In genomic region chr19:34649886-34650543, GRCh38 we compare ENCODE assay signal across 16 cellular contexts. TPM values are rescaled to one million over a fixed set of nuclear protein-coding genes. Genes with fewer than 3 reads are reported as not detected.
A peak's percentile ranks its signal among the peaks of the same experiment; 100 is the strongest.
DNase-seq lines count a peak whose midpoint lies in the region; ATAC-seq and FAIRE-seq lines count a peak whose summit lies in the region.
"Had no signal": no experiment of that assay in that cellular context is flagged by ENCODE, and none has a peak within 500 bp of the region (broad histone marks: within the 10 kb centered on the region; RNA-seq: fewer than 3 reads in every experiment).

No MANE protein-coding gene starts in this region.

- no peak overlapping the region for H3K4me3 Mint-ChIP-seq in activated CD4-positive, alpha-beta T cell treated with anti-CD3 and anti-CD28 coated beads, Interleukin-2, amount 10 ng/mL, durations not matched to agents 7 days and 5 days
- H3K4me3 Mint-ChIP-seq: CD4-positive, alpha-beta T cell; HFFc6 had no signal

- no peaks in the 10 kb centered on the region for H3K4me1 Mint-ChIP-seq in activated CD4-positive, alpha-beta T cell treated with anti-CD3 and anti-CD28 coated beads, Interleukin-2, amount 10 ng/mL, durations not matched to agents 7 days and 5 days

- no peaks in the 10 kb centered on the region for H3K36me3 Mint-ChIP-seq in activated CD4-positive, alpha-beta T cell treated with anti-CD3 and anti-CD28 coated beads, Interleukin-2, amount 10 ng/mL, durations not matched to agents 7 days and 5 days (ENCODE audit: low read depth)

- no peaks in the 10 kb centered on the region for H3K27me3 Mint-ChIP-seq in activated CD4-positive, alpha-beta T cell treated with anti-CD3 and anti-CD28 coated beads, Interleukin-2, amount 10 ng/mL, durations not matched to agents 7 days and 5 days

- FAIRE-seq in urothelium cell line (lab: Jason Lieb, UNC): no peak
- FAIRE-seq: GM12892 had no signal

- ATAC-seq in HG02938 (IDR thresholded peaks at IDR 0.05; ENCODE audit: unreplicated experiment): no peak

- H3K9me3 Mint-ChIP-seq in activated CD4-positive, alpha-beta T cell treated with anti-CD3 and anti-CD28 coated beads, Interleukin-2, amount 10 ng/mL, durations not matched to agents 7 days and 5 days: no peaks in the 10 kb centered on the region
- H3K9me3 Mint-ChIP-seq: CD4-positive, alpha-beta T cell had no signal

- peak overlapping the region; percentile 11 for H3K27ac Mint-ChIP-seq in activated CD4-positive, alpha-beta T cell treated with anti-CD3 and anti-CD28 coated beads, Interleukin-2, amount 10 ng/mL, durations not matched to agents 7 days and 5 days
- H3K27ac Mint-ChIP-seq: CD4-positive, alpha-beta T cell; HFFc6 had no signal

- no peak for DNase-seq in activated CD4-positive, alpha-beta T cell treated with anti-CD3 and anti-CD28 coated beads, Interleukin-2, amount 10 ng/mL, durations not matched to agents 7 days and 5 days
- no peak for DNase-seq in activated CD4-positive, alpha-beta T cell treated with anti-CD3 and anti-CD28 coated beads, Interleukin-2, amount 50 U/mL, for 4 hours
- DNase-seq in M059J (ENCODE audit: low read depth) (peak; percentile 83), RPMI7951 (ENCODE audit: low read depth) (peak; percentile 83), urothelium cell line (ENCODE audit: low spot score) (peak; percentile 14), pons (ENCODE audit: low spot score) (no peak), NCI-H1092 (lab: John Stamatoyannopoulos, UW) (no peak)
- DNase-seq: CD4-positive, alpha-beta T cell; DMS79; GDM1; GOT3; HFFc6; IMR-90 had no signal

- CTCF ChIA-PET in activated CD4-positive, alpha-beta T cell treated with anti-CD3 and anti-CD28 coated beads, Interleukin-2, amount 10 ng/mL, durations not matched to agents 7 days and 5 days (lab: Charles Lee): no interaction called here

- POLR2A ChIA-PET in activated CD4-positive, alpha-beta T cell treated with anti-CD3 and anti-CD28 coated beads, Interleukin-2, amount 10 ng/mL, durations not matched to agents 7 days and 5 days (lab: Charles Lee): no interaction called here

RNA-seq across cellular contexts. Expression of gene SCGB2B2, which starts 26.9 kb away (rescaled TPM):
- under 1 TPM; 0.35 to 0.65 TPM for total RNA-seq in activated CD4-positive, alpha-beta T cell treated with anti-CD3 and anti-CD28 coated beads, Interleukin-2, amount 10 ng/mL, durations not matched to agents 7 days and 5 days
- 0.07 TPM in 1 of 2 replicates, not detected in the other for total RNA-seq in M059J (2014; rRNA removed; shearing (Covaris generic))
- not detected in 2 replicates for total RNA-seq in RPMI7951 (2014; rRNA removed; shearing (Covaris generic))
- total RNA-seq: HT-29, IMR-90 had no signal

RNA-seq across cellular contexts. Expression of gene ZNF302, which starts 27.5 kb away (rescaled TPM):
- 10 to 100 TPM; 23.1 to 24.3 TPM for total RNA-seq in activated CD4-positive, alpha-beta T cell treated with anti-CD3 and anti-CD28 coated beads, Interleukin-2, amount 10 ng/mL, durations not matched to agents 7 days and 5 days
- 10.7 and 14.8 TPM in 2 replicates for total RNA-seq in M059J (2014; rRNA removed; shearing (Covaris generic))
- 18.2 and 26.7 TPM in 2 replicates for total RNA-seq in RPMI7951 (2014; rRNA removed; shearing (Covaris generic))

Comparison
In these comparisons a context has a peak if more than half of its experiments do, and no peak if none do; other contexts are left out.
1. DNase-seq: peak in M059J (single experiment), RPMI7951 (single experiment) and urothelium cell line (single experiment); none in activated CD4-positive, alpha-beta T cell treated with anti-CD3 and anti-CD28 coated beads, Interleukin-2, amount 10 ng/mL, durations not matched to agents 7 days and 5 days (single experiment), activated CD4-positive, alpha-beta T cell treated with anti-CD3 and anti-CD28 coated beads, Interleukin-2, amount 50 U/mL, for 4 hours (0 of 2), pons (single experiment) and NCI-H1092 (single experiment).